Comparison of ENCODE assay signal across 1 cellular context in genomic region chr17:72761893-72762622, GRCh38.
TF ChIP-seq lines count a peak whose summit lies in the region.

No MANE protein-coding gene starts in this region.

TF ChIP-seq in K562, 482 proteins besides CTCF, POLR2A, EP300 and RAD21 (continued from another document and continues in another):
- TF ChIP-seq ZNF407 (IDR thresholded peaks at IDR 0.05; ENCODE audit: low read depth) (no peak), ZNF398 (CRISPR knock-in tag; IDR thresholded peaks at IDR 0.05) (peak; percentile 70; the same call in 1 of the 2 replicates), MECOM (CRISPR knock-in tag; IDR thresholded peaks at IDR 0.05) (peak; percentile 95), HSF4 (CRISPR knock-in tag; IDR thresholded peaks at IDR 0.05; ENCODE audit: borderline replicate concordance) (peak; percentile 85; the same call in 1 of the 2 replicates), MTF1 (CRISPR knock-in tag; IDR thresholded peaks at IDR 0.05; ENCODE audit: borderline replicate concordance) (peak; percentile 79; the same call in 1 of the 2 replicates), ATF1 (CRISPR knock-in tag; IDR thresholded peaks at IDR 0.05) (no peak), ATF1 (tag; IDR thresholded peaks at IDR 0.05) (peak; percentile 72), RREB1 (CRISPR knock-in tag; IDR thresholded peaks at IDR 0.05) (peak; percentile 49; the same call in 1 of the 2 replicates), ZBTB9 (CRISPR knock-in tag; IDR thresholded peaks at IDR 0.05) (peak; percentile 84; the same call in 1 of the 2 replicates), ZBTB12 (CRISPR knock-in tag; IDR thresholded peaks at IDR 0.05) (peak; percentile 67), ELF4 (CRISPR knock-in tag; IDR thresholded peaks at IDR 0.05) (peak; percentile 59; the same call in 1 of the 2 replicates), DIDO1 (tag; IDR thresholded peaks at IDR 0.05; ENCODE audit: low read depth) (peak; percentile 60; the same call in 1 of the 2 replicates), HNRNPUL1 (IDR thresholded peaks at IDR 0.05; ENCODE audit: low read length) (no peak), KDM2B (CRISPR knock-in tag; IDR thresholded peaks at IDR 0.05) (0 out of 2 replicates have a peak, but pooled peaks have one; percentile 27), ZNF175 (CRISPR knock-in tag; IDR thresholded peaks at IDR 0.05; ENCODE audit: low read depth) (peak; percentile 88), TEAD2 (tag; IDR thresholded peaks at IDR 0.05) (peak; percentile 91), ZBTB11 (CRISPR knock-in tag; IDR thresholded peaks at IDR 0.05) (peak in 1 of 3 experiments; percentile 85; a peak in 2 of 6 replicates), SMARCC2 (IDR thresholded peaks at IDR 0.05; ENCODE audit: low read depth) (no peak), NR2C1 (IDR thresholded peaks at IDR 0.05) (no peak), NR2C1 (tag; IDR thresholded peaks at IDR 0.05) (peak; percentile 92), KLF13 (tag; IDR thresholded peaks at IDR 0.05; ENCODE audit: borderline replicate concordance, low read depth) (peak; percentile 78), IRF9 (tag; IDR thresholded peaks at IDR 0.05) (peak; percentile 93), HNRNPL (IDR thresholded peaks at IDR 0.05; ENCODE audit: low read depth, low read length) (no peak), PTRF (tag; IDR thresholded peaks at IDR 0.05) (peak; percentile 92), NFXL1 (CRISPR knock-in tag; IDR thresholded peaks at IDR 0.05) (peak; percentile 81; the same call in 1 of the 2 replicates), ZBTB17 (CRISPR knock-in tag; IDR thresholded peaks at IDR 0.05) (peak; percentile 81), VEZF1 (CRISPR knock-in tag; IDR thresholded peaks at IDR 0.05) (peak; percentile 26; the same call in 1 of the 2 replicates), ZNF197 (CRISPR knock-in tag; IDR thresholded peaks at IDR 0.05; ENCODE audit: low read depth) (peak; percentile 92), FOS (IDR thresholded peaks at IDR 0.05; ENCODE audit: extremely low read depth, insufficient read length) (no peak)
